ENCODE assay signal across 1 cellular context in the genomic region with DNA sequence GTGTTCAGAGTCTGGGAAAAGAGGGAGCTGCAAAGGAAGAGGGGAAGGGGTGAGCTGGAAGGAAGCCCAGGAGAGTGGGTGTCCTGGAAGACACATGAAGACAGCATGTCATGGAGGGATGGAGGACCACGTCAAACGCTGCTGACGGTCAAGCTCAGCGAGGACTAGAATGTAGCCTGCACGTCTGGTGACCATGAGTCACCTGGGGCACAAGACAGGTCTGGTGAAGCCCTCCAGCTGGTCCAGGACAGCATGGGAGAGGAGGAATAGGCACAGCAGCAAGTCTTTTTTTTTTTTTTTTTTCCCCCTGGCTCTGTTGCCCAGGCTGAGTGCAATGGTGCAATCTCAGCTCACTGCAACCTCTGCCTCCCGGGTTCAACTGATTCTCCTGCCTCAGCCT.
TF ChIP-seq lines count a peak whose summit lies in the region.

No MANE protein-coding gene starts in this region.

TF ChIP-seq in H1, 55 proteins besides CTCF, POLR2A, EP300 and RAD21 (continued from another document):
- no peak for TF ChIP-seq BRCA1 (IDR thresholded peaks at IDR 0.05; ENCODE audit: low read depth, low read length)
- no peak for TF ChIP-seq SUZ12 (IDR thresholded peaks at IDR 0.05; ENCODE audit: low read length)
- no peak for TF ChIP-seq CHD1 (IDR thresholded peaks at IDR 0.05; ENCODE audit: low read depth, low read length)
- TF ChIP-seq ASH2L (IDR thresholded peaks at IDR 0.05; ENCODE audit: low read length), result no peak
- TF ChIP-seq RBBP5 (IDR thresholded peaks at IDR 0.05; ENCODE audit: borderline replicate concordance, low read depth, low read length), result no peak
- no peak for TF ChIP-seq NRF1 (IDR thresholded peaks at IDR 0.05; ENCODE audit: low read depth, low read length)
- TF ChIP-seq POLR2AphosphoS5 (IDR thresholded peaks at IDR 0.05; ENCODE audit: low read depth, low read length), result no peak
- TF ChIP-seq GTF2F1 (IDR thresholded peaks at IDR 0.05; ENCODE audit: borderline replicate concordance, low read depth, low read length), result no peak
- TF ChIP-seq, protein P1, sequence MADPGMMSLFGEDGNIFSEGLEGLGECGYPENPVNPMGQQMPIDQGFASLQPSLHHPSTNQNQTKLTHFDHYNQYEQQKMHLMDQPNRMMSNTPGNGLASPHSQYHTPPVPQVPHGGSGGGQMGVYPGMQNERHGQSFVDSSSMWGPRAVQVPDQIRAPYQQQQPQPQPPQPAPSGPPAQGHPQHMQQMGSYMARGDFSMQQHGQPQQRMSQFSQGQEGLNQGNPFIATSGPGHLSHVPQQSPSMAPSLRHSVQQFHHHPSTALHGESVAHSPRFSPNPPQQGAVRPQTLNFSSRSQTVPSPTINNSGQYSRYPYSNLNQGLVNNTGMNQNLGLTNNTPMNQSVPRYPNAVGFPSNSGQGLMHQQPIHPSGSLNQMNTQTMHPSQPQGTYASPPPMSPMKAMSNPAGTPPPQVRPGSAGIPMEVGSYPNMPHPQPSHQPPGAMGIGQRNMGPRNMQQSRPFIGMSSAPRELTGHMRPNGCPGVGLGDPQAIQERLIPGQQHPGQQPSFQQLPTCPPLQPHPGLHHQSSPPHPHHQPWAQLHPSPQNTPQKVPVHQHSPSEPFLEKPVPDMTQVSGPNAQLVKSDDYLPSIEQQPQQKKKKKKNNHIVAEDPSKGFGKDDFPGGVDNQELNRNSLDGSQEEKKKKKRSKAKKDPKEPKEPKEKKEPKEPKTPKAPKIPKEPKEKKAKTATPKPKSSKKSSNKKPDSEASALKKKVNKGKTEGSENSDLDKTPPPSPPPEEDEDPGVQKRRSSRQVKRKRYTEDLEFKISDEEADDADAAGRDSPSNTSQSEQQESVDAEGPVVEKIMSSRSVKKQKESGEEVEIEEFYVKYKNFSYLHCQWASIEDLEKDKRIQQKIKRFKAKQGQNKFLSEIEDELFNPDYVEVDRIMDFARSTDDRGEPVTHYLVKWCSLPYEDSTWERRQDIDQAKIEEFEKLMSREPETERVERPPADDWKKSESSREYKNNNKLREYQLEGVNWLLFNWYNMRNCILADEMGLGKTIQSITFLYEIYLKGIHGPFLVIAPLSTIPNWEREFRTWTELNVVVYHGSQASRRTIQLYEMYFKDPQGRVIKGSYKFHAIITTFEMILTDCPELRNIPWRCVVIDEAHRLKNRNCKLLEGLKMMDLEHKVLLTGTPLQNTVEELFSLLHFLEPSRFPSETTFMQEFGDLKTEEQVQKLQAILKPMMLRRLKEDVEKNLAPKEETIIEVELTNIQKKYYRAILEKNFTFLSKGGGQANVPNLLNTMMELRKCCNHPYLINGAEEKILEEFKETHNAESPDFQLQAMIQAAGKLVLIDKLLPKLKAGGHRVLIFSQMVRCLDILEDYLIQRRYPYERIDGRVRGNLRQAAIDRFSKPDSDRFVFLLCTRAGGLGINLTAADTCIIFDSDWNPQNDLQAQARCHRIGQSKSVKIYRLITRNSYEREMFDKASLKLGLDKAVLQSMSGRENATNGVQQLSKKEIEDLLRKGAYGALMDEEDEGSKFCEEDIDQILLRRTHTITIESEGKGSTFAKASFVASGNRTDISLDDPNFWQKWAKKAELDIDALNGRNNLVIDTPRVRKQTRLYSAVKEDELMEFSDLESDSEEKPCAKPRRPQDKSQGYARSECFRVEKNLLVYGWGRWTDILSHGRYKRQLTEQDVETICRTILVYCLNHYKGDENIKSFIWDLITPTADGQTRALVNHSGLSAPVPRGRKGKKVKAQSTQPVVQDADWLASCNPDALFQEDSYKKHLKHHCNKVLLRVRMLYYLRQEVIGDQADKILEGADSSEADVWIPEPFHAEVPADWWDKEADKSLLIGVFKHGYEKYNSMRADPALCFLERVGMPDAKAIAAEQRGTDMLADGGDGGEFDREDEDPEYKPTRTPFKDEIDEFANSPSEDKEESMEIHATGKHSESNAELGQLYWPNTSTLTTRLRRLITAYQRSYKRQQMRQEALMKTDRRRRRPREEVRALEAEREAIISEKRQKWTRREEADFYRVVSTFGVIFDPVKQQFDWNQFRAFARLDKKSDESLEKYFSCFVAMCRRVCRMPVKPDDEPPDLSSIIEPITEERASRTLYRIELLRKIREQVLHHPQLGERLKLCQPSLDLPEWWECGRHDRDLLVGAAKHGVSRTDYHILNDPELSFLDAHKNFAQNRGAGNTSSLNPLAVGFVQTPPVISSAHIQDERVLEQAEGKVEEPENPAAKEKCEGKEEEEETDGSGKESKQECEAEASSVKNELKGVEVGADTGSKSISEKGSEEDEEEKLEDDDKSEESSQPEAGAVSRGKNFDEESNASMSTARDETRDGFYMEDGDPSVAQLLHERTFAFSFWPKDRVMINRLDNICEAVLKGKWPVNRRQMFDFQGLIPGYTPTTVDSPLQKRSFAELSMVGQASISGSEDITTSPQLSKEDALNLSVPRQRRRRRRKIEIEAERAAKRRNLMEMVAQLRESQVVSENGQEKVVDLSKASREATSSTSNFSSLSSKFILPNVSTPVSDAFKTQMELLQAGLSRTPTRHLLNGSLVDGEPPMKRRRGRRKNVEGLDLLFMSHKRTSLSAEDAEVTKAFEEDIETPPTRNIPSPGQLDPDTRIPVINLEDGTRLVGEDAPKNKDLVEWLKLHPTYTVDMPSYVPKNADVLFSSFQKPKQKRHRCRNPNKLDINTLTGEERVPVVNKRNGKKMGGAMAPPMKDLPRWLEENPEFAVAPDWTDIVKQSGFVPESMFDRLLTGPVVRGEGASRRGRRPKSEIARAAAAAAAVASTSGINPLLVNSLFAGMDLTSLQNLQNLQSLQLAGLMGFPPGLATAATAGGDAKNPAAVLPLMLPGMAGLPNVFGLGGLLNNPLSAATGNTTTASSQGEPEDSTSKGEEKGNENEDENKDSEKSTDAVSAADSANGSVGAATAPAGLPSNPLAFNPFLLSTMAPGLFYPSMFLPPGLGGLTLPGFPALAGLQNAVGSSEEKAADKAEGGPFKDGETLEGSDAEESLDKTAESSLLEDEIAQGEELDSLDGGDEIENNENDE (IDR thresholded peaks at IDR 0.05; ENCODE audit: insufficient replicate concordance, low read length), result no peak
- TF ChIP-seq TEAD4 (IDR thresholded peaks at IDR 0.05; ENCODE audit: low read depth, low read length), result no peak
- no peak for TF ChIP-seq JUN (IDR thresholded peaks at IDR 0.05; ENCODE audit: low read depth, low read length)
- TF ChIP-seq SP4 (IDR thresholded peaks at IDR 0.05; ENCODE audit: low read length), result no peak
- no peak for TF ChIP-seq CHD2 (IDR thresholded peaks at IDR 0.05; ENCODE audit: low read length)
- TF ChIP-seq, protein P2, sequence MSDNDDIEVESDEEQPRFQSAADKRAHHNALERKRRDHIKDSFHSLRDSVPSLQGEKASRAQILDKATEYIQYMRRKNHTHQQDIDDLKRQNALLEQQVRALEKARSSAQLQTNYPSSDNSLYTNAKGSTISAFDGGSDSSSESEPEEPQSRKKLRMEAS (IDR thresholded peaks at IDR 0.05), result no peak
